In the genomic region with DNA sequence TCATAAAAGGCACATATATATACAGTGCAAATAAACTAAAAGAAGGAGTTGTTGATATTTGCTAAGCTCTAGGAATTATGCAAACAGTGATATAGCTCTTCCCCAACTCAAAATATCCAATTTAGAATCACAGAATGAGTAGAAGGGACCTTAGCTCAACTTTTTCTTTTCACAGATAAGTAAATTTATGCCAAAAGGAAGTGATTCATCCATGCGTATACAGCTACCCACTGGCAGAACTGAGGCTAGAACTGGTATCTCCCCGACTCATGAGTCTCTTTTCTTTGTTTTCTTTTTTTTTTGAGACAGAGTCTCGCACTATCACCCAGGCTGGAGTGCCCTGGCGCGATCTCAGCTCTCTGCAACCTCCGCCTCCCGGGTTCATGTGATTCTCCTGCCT, we compare ENCODE assay signal across 9 cellular contexts. TPM values are rescaled to one million over a fixed set of nuclear protein-coding genes. Genes with fewer than 3 reads are reported as not detected.
A peak's percentile ranks its signal among the peaks of the same experiment; 100 is the strongest.
DNase-seq lines count a peak whose midpoint lies in the region; ATAC-seq and TF ChIP-seq lines count a peak whose summit lies in the region.
"Had no signal": no experiment of that assay in that cellular context is flagged by ENCODE, and none has a peak within 500 bp of the region (broad histone marks: within the 10 kb centered on the region; RNA-seq: fewer than 3 reads in every experiment).

No MANE protein-coding gene starts in this region.

- H3K9me2 ChIP-seq in Karpas-422 (replicated peaks; ENCODE audit: insufficient read depth, low read length): no peaks in the 10 kb centered on the region

- no peak overlapping the region for H3K4me2 ChIP-seq in Karpas-422 (ENCODE audit: low read depth, low read length, poor library complexity, severe bottlenecking)

- H4K20me1 ChIP-seq in Karpas-422 (ENCODE audit: insufficient read depth, low read depth, low read length): no peaks in the 10 kb centered on the region

- H3K4me1 ChIP-seq in Karpas-422 (ENCODE audit: low read length) (no peaks in the 10 kb centered on the region), vagina (peaks cover 46% of the 10 kb centered on the region)

- H3K4me3 Mint-ChIP-seq in activated T-cell treated with anti-CD3 and anti-CD28 coated beads, Interleukin-2, amount 50 U/mL, for 72 hours: peak overlapping the region; percentile 54 to 58
- H3K4me3 Mint-ChIP-seq: naive B cell had no signal

- H3K27me3 Mint-ChIP-seq in activated T-cell treated with anti-CD3 and anti-CD28 coated beads, Interleukin-2, amount 50 U/mL, for 72 hours (ENCODE audit: low read depth): no peaks in the 10 kb centered on the region
- H3K27me3 Mint-ChIP-seq: naive B cell had no signal

- peaks cover 0 to 5% of the 10 kb centered on the region in 2 donors for H3K36me3 Mint-ChIP-seq in activated T-cell treated with anti-CD3 and anti-CD28 coated beads, Interleukin-2, amount 50 U/mL, for 72 hours (ENCODE audit: insufficient read depth in 2 of 2)
- H3K36me3 Mint-ChIP-seq: naive B cell had no signal

- TF ChIP-seq CTCF in AG09309 (IDR thresholded peaks at IDR 0.05; ENCODE audit: control insufficient read depth, insufficient read depth, low read depth, low read length, missing control alignments): no peak
- TF ChIP-seq CTCF in vagina (IDR thresholded peaks at IDR 0.05): no peak

- no peak overlapping the region for H2AFZ ChIP-seq in Karpas-422 (ENCODE audit: low read length)

- H3K4me3 ChIP-seq in AG09309 (ENCODE audit: control insufficient read depth, low read depth, low read length) (no peak overlapping the region), Karpas-422 (ENCODE audit: low read length) (no peak overlapping the region), vagina (no peak overlapping the region)

- H3K9me3 Mint-ChIP-seq in activated T-cell treated with anti-CD3 and anti-CD28 coated beads, Interleukin-2, amount 50 U/mL, for 72 hours: no peaks in the 10 kb centered on the region
- H3K9me3 Mint-ChIP-seq: naive B cell had no signal

- H3K9me3 ChIP-seq in Karpas-422 (ENCODE audit: low read length) (no peaks in the 10 kb centered on the region), vagina (no peaks in the 10 kb centered on the region)

- intact Hi-C loops in vagina (cut with DNase I): no loop called here

- no peak for TF ChIP-seq POLR2A in vagina (IDR thresholded peaks at IDR 0.05)

- peak; percentile 14 for DNase-seq in AG09309 (ENCODE audit: low read depth)
- DNase-seq in HT1080 (ENCODE audit: low read depth): peak; percentile 91
- peak; percentile 28 to 33 for DNase-seq in activated T-cell treated with anti-CD3 and anti-CD28 coated beads, Interleukin-2, amount 50 U/mL, for 72 hours
- DNase-seq in kidney tubule cell (ENCODE audit: low spot score): peak; percentile 80
- DNase-seq in Karpas-422: no peak
- DNase-seq in vagina (ENCODE audit: extremely low spot score in 2 of 2): no peak
- DNase-seq: naive B cell had no signal

- peaks cover 28% of the 10 kb centered on the region for H3K4me1 Mint-ChIP-seq in activated T-cell treated with anti-CD3 and anti-CD28 coated beads, Interleukin-2, amount 50 U/mL, for 72 hours (ENCODE audit: low read depth)
- H3K4me1 Mint-ChIP-seq: naive B cell had no signal

- peak; percentile 97 to 99 for ATAC-seq in activated T-cell treated with anti-CD3 and anti-CD28 coated beads, Interleukin-2, amount 50 U/mL, for 72 hours (replicated peaks in 1 of 2)
- ATAC-seq in GM21737 (IDR thresholded peaks at IDR 0.05; ENCODE audit: unreplicated experiment) (no peak), GM18909 (IDR thresholded peaks at IDR 0.05; ENCODE audit: poor library complexity, unreplicated experiment) (no peak)

- no peak overlapping the region for H3K27ac Mint-ChIP-seq in activated T-cell treated with anti-CD3 and anti-CD28 coated beads, Interleukin-2, amount 50 U/mL, for 72 hours
- H3K27ac Mint-ChIP-seq: naive B cell had no signal

- no peaks in the 10 kb centered on the region for H3K79me2 ChIP-seq in Karpas-422 (ENCODE audit: low read length)

- H3K27me3 ChIP-seq in Karpas-422 (ENCODE audit: low read length) (no peaks in the 10 kb centered on the region), vagina (no peaks in the 10 kb centered on the region)

- no peak overlapping the region for H3K27ac ChIP-seq in Karpas-422 (ENCODE audit: low read length)
- H3K27ac ChIP-seq in vagina: no peak overlapping the region

- H3K36me3 ChIP-seq in Karpas-422 (ENCODE audit: insufficient read depth, low read length) (no peaks in the 10 kb centered on the region), vagina (peaks cover 0 to 16% of the 10 kb centered on the region in 2 donors)

- H3K9ac ChIP-seq in Karpas-422 (ENCODE audit: low read length): no peak overlapping the region

RNA-seq across cellular contexts. Expression of a gene that starts 54.2 kb away (rescaled TPM):
- 8.0 and 8.2 TPM in 2 replicates for total RNA-seq in HT1080 (2014; rRNA removed; shearing (Covaris generic))
- polyA plus RNA-seq in HT1080 (2015; cell fraction: cytosol; rRNA removed): 1.8 TPM in 2 replicates
- polyA plus RNA-seq in HT1080 (2015; cell fraction: nucleus; rRNA removed): 20.3 and 21.3 TPM in 2 replicates
- 10 to 100 TPM; 12.2 to 14.2 TPM for total RNA-seq in activated T-cell treated with anti-CD3 and anti-CD28 coated beads, Interleukin-2, amount 50 U/mL, for 72 hours
- not detected in 2 replicates for total RNA-seq in Karpas-422 (2014; rRNA removed; shearing (Covaris generic); ENCODE audit: low replicate concordance)
- 111 TPM for total RNA-seq in vagina

Comparison
In these comparisons a context has a peak if more than half of its experiments do, and no peak if none do; other contexts are left out.
1. DNase-seq: peak in AG09309 (single experiment), HT1080 (single experiment), activated T-cell treated with anti-CD3 and anti-CD28 coated beads, Interleukin-2, amount 50 U/mL, for 72 hours (2 of 2) and kidney tubule cell (single experiment); none in Karpas-422 (single experiment) and vagina (0 of 2).
2. ATAC-seq: peak in activated T-cell treated with anti-CD3 and anti-CD28 coated beads, Interleukin-2, amount 50 U/mL, for 72 hours (2 of 2); none in GM21737 (single experiment) and GM18909 (single experiment).